In the genomic region with DNA sequence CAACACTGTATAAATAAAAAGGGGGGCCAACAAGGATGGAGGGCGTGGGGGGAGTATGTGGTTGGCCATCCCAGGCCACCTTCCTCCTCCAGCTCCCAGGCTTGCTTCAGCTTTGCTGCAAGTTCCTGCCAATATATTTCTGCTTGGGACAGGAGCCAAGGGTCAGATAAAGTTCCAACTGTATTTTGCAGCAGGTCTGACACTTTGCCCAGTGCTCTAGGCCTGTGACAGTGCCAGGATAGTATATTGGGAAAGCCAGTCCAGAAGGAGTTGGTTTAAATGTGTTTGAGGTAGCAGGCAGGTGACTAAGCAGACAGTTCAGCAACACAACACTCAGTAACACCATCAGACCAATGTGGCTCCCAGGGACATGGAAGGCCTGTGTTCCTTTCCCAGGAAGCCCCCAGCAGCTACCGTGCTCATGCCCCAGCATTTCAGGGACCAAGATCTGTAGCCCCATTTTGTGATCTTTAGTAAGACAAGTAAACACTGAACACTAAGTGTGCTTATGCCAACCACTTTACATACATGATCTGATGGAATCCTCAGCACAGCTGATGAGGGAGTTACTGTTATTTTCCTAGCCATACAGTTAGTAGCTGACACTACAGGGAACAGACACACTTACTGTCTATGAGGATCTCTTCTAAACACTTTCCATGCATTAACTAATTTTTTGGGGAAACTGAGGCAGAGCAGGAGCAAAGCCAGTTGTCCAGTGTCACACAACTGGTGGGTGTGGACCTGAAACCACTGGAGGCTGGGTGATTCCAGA, we compare ENCODE assay signal across 8 cellular contexts. TPM values are rescaled to one million over a fixed set of nuclear protein-coding genes. Genes with fewer than 3 reads are reported as not detected.
A peak's percentile ranks its signal among the peaks of the same experiment; 100 is the strongest.
DNase-seq lines count a peak whose midpoint lies in the region; ATAC-seq and TF ChIP-seq lines count a peak whose summit lies in the region.

No MANE protein-coding gene starts in this region.

- CTCF ChIA-PET in mammary epithelial cell (lab: Charles Lee; ENCODE audit: low non-redundant PET): no interaction called here

- no peak for TF ChIP-seq CTCF in mammary epithelial cell (conservative IDR thresholded peaks at IDR 0.05 in 1 of 2, IDR thresholded peaks at IDR 0.05 in 1 of 2; ENCODE audit: extremely low read depth in 1 of 2, insufficient read depth in 1 of 2, low read depth in 1 of 2, low read length in 2 of 2)

- peak overlapping the region; percentile 31 for H2AFZ ChIP-seq in mammary epithelial cell (ENCODE audit: low read depth, low read length)

- H3K9me3 ChIP-seq in mammary epithelial cell (replicated peaks; ENCODE audit: insufficient read depth, low read length): no peaks in the 10 kb centered on the region
- H3K9me3 ChIP-seq in aorta (ENCODE audit: control insufficient read depth, low read length): no peaks in the 10 kb centered on the region

- peak overlapping the region; percentile 66 for H3K27ac ChIP-seq in mammary epithelial cell (ENCODE audit: insufficient read depth, low read depth, low read length)
- H3K27ac ChIP-seq in aorta (ENCODE audit: low read depth in 1 of 2, low read length in 2 of 2): peak overlapping the region in 1 of 2 donors; percentile 19

- H3K36me3 ChIP-seq in mammary epithelial cell (ENCODE audit: insufficient read depth, low read length) (no peaks in the 10 kb centered on the region), aorta (ENCODE audit: control insufficient read depth in 1 of 2, insufficient read depth in 2 of 2, low read length in 1 of 2) (no peaks in the 10 kb centered on the region)

- intact Hi-C loops in Right ventricle myocardium inferior (cut with DNase I) (loop anchor here (5.0 kb wide), 1 partner anchor 38 kb away; no protein-coding TSS in a partner anchor), cardiac septum (cut with DNase I) (loop anchor here (5.0 kb wide), 1 partner anchor 43 kb away; the partner anchor contains the start of gene DDIT4), mammary epithelial cell (cut with micrococcal nuclease) (no loop called here), aorta (cut with DNase I) (no loop called here)

- DNase-seq in Right ventricle myocardium inferior (ENCODE audit: missing footprints) (peak; percentile 80), cardiac septum (ENCODE audit: low spot score) (no peak), mammary epithelial cell (peak; percentile 61), memory B cell (ENCODE audit: low spot score in 2 of 2) (no peak), aorta (peak in 1 of 2 donors; percentile 77)

- BruUV-seq in mammary epithelial cell (replicated peaks; lab: Mats Ljungman, UMichigan): no TSS peak

- in situ Hi-C loops in mammary epithelial cell (cut with MboI; ENCODE audit: low sequenced_read_pairs in 2 of 2): no loop called here

- H3K4me2 ChIP-seq in mammary epithelial cell (ENCODE audit: insufficient read depth, low read depth, low read length): no peak overlapping the region

- peak overlapping the region; percentile 28 for H3K27ac Mint-ChIP-seq in memory B cell

- no peaks in the 10 kb centered on the region for H3K79me2 ChIP-seq in mammary epithelial cell (ENCODE audit: insufficient read depth, low read length)

- H3K4me3 ChIP-seq in mammary epithelial cell (replicated peaks in 1 of 3; ENCODE audit: insufficient read depth in 1 of 3, low read depth in 2 of 3, low read length in 3 of 3) (no peak overlapping the region), aorta (ENCODE audit: low read length in 2 of 2) (no peak overlapping the region)

- no peaks in the 10 kb centered on the region for H4K20me1 ChIP-seq in mammary epithelial cell (ENCODE audit: insufficient read depth, low read length)

- no peaks in the 10 kb centered on the region for H3K36me3 Mint-ChIP-seq in memory B cell

- H3K4me1 Mint-ChIP-seq in memory B cell: peaks cover 26% of the 10 kb centered on the region

- 35% methylated on average over 2 of the region's 2 CpGs for WGBS in mammary epithelial cell (ENCODE audit: low coverage, missing lambda C conversion rate)
- WGBS in aorta, 2 donors: 8 to 9% methylated on average over 2 of the region's 2 CpGs

- H3K4me1 ChIP-seq in mammary epithelial cell (ENCODE audit: insufficient read depth, low read length) (peaks cover 54% of the 10 kb centered on the region), aorta (ENCODE audit: control insufficient read depth in 1 of 2, insufficient read depth in 2 of 2, low read length in 2 of 2) (peaks cover 0 to 4% of the 10 kb centered on the region in 2 donors)

- ATAC-seq in Right ventricle myocardium inferior: peak; percentile 58
- ATAC-seq in memory B cell (ENCODE audit: low read depth): no peak
- peak; percentile 30 for ATAC-seq in aorta (ENCODE audit: low FRiP score)
- ATAC-seq in HG03432 (IDR thresholded peaks at IDR 0.05; ENCODE audit: unreplicated experiment): no peak
- no peak for ATAC-seq in GM21528 (IDR thresholded peaks at IDR 0.05; ENCODE audit: low FRiP score, unreplicated experiment)
- no peak for ATAC-seq in HG03159 (IDR thresholded peaks at IDR 0.05; ENCODE audit: unreplicated experiment)

- H3K9me3 Mint-ChIP-seq in memory B cell: no peaks in the 10 kb centered on the region

- dilution Hi-C loops in mammary epithelial cell (cut with HindIII; ENCODE audit: low sequenced_read_pairs): no loop called here

- H3K27me3 Mint-ChIP-seq in memory B cell: no peaks in the 10 kb centered on the region

- H3K9ac ChIP-seq in mammary epithelial cell (ENCODE audit: insufficient read depth, low read length): peak overlapping the region; percentile 43

- no peak overlapping the region for H3K4me3 Mint-ChIP-seq in memory B cell

- H3K27me3 ChIP-seq in mammary epithelial cell (ENCODE audit: insufficient read depth, low read length) (no peaks in the 10 kb centered on the region), aorta (ENCODE audit: control insufficient read depth in 1 of 2, insufficient read depth in 2 of 2, low read length in 1 of 2) (no peaks in the 10 kb centered on the region)

RNA-seq across cellular contexts. Expression of gene DNAJB12, which starts 38.9 kb away (rescaled TPM):
- total RNA-seq in Right ventricle myocardium inferior (25.6 TPM), cardiac septum (28.9 TPM), mammary epithelial cell (10 to 100 TPM; 57.7 to 98.4 TPM), aorta (10 to 100 TPM; 33.1 to 34.7 TPM)
- polyA plus RNA-seq in mammary epithelial cell (58.9 TPM), aorta (10 to 100 TPM; 12.0 to 30.3 TPM)
- polyA minus RNA-seq in mammary epithelial cell: 60.1 TPM

RNA-seq across cellular contexts. Expression of gene DDIT4, which starts 42.1 kb away (rescaled TPM):
- total RNA-seq in Right ventricle myocardium inferior (71.4 TPM), cardiac septum (22.6 TPM), mammary epithelial cell (1,000 to 10,000 TPM in 1 of 2 donors, 100 to 1,000 TPM in 1; 772 to 1,235 TPM), aorta (100 to 1,000 TPM; 104 to 126 TPM)
- polyA plus RNA-seq in mammary epithelial cell (542 TPM), aorta (10 to 100 TPM; 55.9 to 96.5 TPM)
- 521 TPM for polyA minus RNA-seq in mammary epithelial cell

Comparison
In these comparisons a context has a peak if more than half of its experiments do, and no peak if none do; other contexts are left out.
1. DNase-seq: peak in Right ventricle myocardium inferior (single experiment) and mammary epithelial cell (single experiment); none in cardiac septum (single experiment) and memory B cell (0 of 2).
2. ATAC-seq: peak in Right ventricle myocardium inferior (single experiment) and aorta (single experiment); none in memory B cell (single experiment), HG03432 (single experiment), GM21528 (single experiment) and HG03159 (single experiment).
3. RNA of gene DDIT4, which starts 42.1 kb away (total RNA-seq): 772 to 1,235 TPM in mammary epithelial cell; 104 to 126 TPM in aorta, 71.4 TPM in Right ventricle myocardium inferior (single experiment) and 22.6 TPM in cardiac septum (single experiment); every median in the first group is over 4 times any median in the second.
4. intact Hi-C loops: an anchor here in Right ventricle myocardium inferior (5.0 kb wide) and cardiac septum (5.0 kb wide); none called in mammary epithelial cell and aorta.